11 cellular contexts compared by ENCODE assay signal in the genomic region with DNA sequence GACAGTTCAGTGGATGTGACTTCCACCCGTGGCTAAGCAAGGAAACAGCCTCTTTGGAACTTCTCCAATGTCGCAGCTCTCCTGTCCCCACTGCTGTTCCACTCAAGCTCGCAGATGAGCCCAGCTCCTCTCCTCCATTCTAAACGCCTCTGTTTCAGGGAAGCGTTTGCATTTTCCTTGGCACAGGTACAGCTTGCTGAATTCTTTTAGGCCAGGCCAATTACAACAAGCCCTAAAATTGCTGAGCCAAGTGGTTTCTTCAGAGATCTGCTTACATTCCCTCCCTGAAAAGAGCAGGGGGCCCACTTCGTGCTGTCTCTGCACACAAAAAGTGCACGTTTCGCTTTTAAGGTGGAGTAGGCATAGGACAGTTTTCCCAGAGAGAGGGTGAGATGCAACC.
DNase-seq lines count a peak whose midpoint lies in the region; ATAC-seq and TF ChIP-seq lines count a peak whose summit lies in the region.
"Had no signal": no experiment of that assay in that cellular context is flagged by ENCODE, and none has a peak within 500 bp of the region (broad histone marks: within the 10 kb centered on the region; RNA-seq: fewer than 3 reads in every experiment).

No MANE protein-coding gene starts in this region.

- no peaks in the 10 kb centered on the region for H3K9me3 ChIP-seq in left ventricle myocardium inferior (replicated peaks)

- ATAC-seq in GM21529 (IDR thresholded peaks at IDR 0.05; ENCODE audit: unreplicated experiment), result no peak
- ATAC-seq: activated T-helper 17 cell treated with anti-CD3 and anti-CD28 coated beads, Interleukin-2, amount 50 U/mL, for 72 hours had no signal

- DNase-seq in Daoy (ENCODE audit: low read depth) (peak; percentile 45), astrocyte of the cerebellum (ENCODE audit: low read depth) (peak; percentile 91), left ventricle myocardium inferior (no peak), smooth muscle cell of the brain vasculature (ENCODE audit: low read depth, low spot score) (peak; percentile 90), Ammon's horn (ENCODE audit: low spot score) (no peak), NOMO-1 treated with dmso at 0.1 percent for 144 hours (lab: John Stamatoyannopoulos, UW; ENCODE audit: unreplicated experiment) (no peak)
- no peak for DNase-seq in activated CD4-positive, CD25-positive, alpha-beta regulatory T cell treated with anti-CD3 and anti-CD28 coated beads, Interleukin-2, amount 50 U/mL, for 72 hours
- DNase-seq: CD4-positive, CD25-positive, alpha-beta regulatory T cell; effector CD4-positive, alpha-beta T cell had no signal

- peak overlapping the region; percentile 69 for H3K27ac ChIP-seq in left ventricle myocardium inferior (replicated peaks)

- in situ Hi-C loops in astrocyte of the cerebellum (cut with HindIII; ENCODE audit: low sequenced_read_pairs), result no loop called here

- H3K4me3 ChIP-seq in astrocyte of the cerebellum (ENCODE audit: low read depth, low read length) (peak overlapping the region; percentile 44), left ventricle myocardium inferior (no peak overlapping the region)

- intact Hi-C loops in left ventricle myocardium inferior (cut with micrococcal nuclease), result no loop called here

- H3K27me3 ChIP-seq in left ventricle myocardium inferior (ENCODE audit: low read depth), result no peaks in the 10 kb centered on the region

- no peaks in the 10 kb centered on the region for H3K36me3 ChIP-seq in left ventricle myocardium inferior

- H3K4me1 ChIP-seq in left ventricle myocardium inferior, result peaks cover 51% of the 10 kb centered on the region

- TF ChIP-seq CTCF in astrocyte of the cerebellum (IDR thresholded peaks at IDR 0.05; ENCODE audit: low read depth, low read length, missing control alignments), result no peak
- no peak for TF ChIP-seq CTCF in left ventricle myocardium inferior (IDR thresholded peaks at IDR 0.05; ENCODE audit: borderline replicate concordance)

Comparison
In these comparisons a context has a peak if more than half of its experiments do, and no peak if none do; other contexts are left out.
1. DNase-seq: peak in Daoy (single experiment), astrocyte of the cerebellum (single experiment) and smooth muscle cell of the brain vasculature (single experiment); none in left ventricle myocardium inferior (single experiment), Ammon's horn (single experiment), activated CD4-positive, CD25-positive, alpha-beta regulatory T cell treated with anti-CD3 and anti-CD28 coated beads, Interleukin-2, amount 50 U/mL, for 72 hours (single experiment) and NOMO-1 treated with dmso at 0.1 percent for 144 hours (single experiment).